In the genomic region with DNA sequence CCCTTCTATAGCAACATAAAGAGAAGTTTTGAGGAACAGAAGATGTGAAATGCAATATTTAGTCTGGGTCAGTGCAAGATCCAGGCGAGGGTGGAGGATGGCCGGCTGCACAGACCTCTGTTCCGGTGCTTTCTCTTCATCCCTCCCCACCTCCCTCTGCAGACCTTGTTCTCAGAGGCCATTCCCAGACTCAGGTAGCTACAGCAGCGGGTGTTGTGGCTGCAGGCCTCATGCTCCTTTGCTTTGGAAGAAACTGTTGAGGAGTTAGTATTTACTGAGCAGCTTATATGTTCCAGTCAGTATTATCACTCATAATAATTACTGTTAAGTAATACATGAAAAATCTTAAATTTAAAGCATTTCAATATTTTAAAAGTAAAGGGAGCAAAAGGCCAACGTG, we compare ENCODE assay signal across 17 cellular contexts. TPM values are rescaled to one million over a fixed set of nuclear protein-coding genes. Genes with fewer than 3 reads are reported as not detected.
A peak's percentile ranks its signal among the peaks of the same experiment; 100 is the strongest.
DNase-seq lines count a peak whose midpoint lies in the region; ATAC-seq and TF ChIP-seq lines count a peak whose summit lies in the region.
"Had no signal": no experiment of that assay in that cellular context is flagged by ENCODE, and none has a peak within 500 bp of the region (broad histone marks: within the 10 kb centered on the region; RNA-seq: fewer than 3 reads in every experiment).

No MANE protein-coding gene starts in this region.

- peak overlapping the region; percentile 90 to 93 for H3K4me3 Mint-ChIP-seq in activated T-cell treated with anti-CD3 and anti-CD28 coated beads, Interleukin-2, amount 50 U/mL, for 72 hours
- H3K4me3 Mint-ChIP-seq in stimulated activated naive CD8-positive, alpha-beta T cell treated with anti-CD3 and anti-CD28 coated beads, Interleukin-15, amount 100 ng/mL, for 72 hours = peak overlapping the region; percentile 88 to 91
- H3K4me3 Mint-ChIP-seq: H9 had no signal

- TF ChIP-seq CTCF in WI38 (IDR thresholded peaks at IDR 0.05; ENCODE audit: low read depth, low read length) (no peak), hepatocyte (IDR thresholded peaks at IDR 0.05; ENCODE audit: poor library complexity) (no peak), adrenal gland (IDR thresholded peaks at IDR 0.05) (no peak)

- no peak overlapping the region for H2AFZ ChIP-seq in hepatocyte
- H2AFZ ChIP-seq: parathyroid adenoma had no signal

- intact Hi-C loops in adrenal gland (cut with DNase I) = no loop called here

- H3K9me2 ChIP-seq in hepatocyte (replicated peaks; ENCODE audit: insufficient read depth) = no peaks in the 10 kb centered on the region

- H4K20me1 ChIP-seq in hepatocyte (ENCODE audit: insufficient read depth, poor library complexity, severe bottlenecking) = no peaks in the 10 kb centered on the region

- H3K27me3 Mint-ChIP-seq in activated T-cell treated with anti-CD3 and anti-CD28 coated beads, Interleukin-2, amount 50 U/mL, for 72 hours (ENCODE audit: low read depth) = no peaks in the 10 kb centered on the region
- H3K27me3 Mint-ChIP-seq in stimulated activated naive CD8-positive, alpha-beta T cell treated with anti-CD3 and anti-CD28 coated beads, Interleukin-15, amount 100 ng/mL, for 72 hours = no peaks in the 10 kb centered on the region

- peaks cover 68% of the 10 kb centered on the region for H3K4me1 Mint-ChIP-seq in activated T-cell treated with anti-CD3 and anti-CD28 coated beads, Interleukin-2, amount 50 U/mL, for 72 hours (ENCODE audit: low read depth)
- H3K4me1 Mint-ChIP-seq in stimulated activated naive CD8-positive, alpha-beta T cell treated with anti-CD3 and anti-CD28 coated beads, Interleukin-15, amount 100 ng/mL, for 72 hours = peaks cover 62% of the 10 kb centered on the region
- H3K4me1 Mint-ChIP-seq: H9 had no signal

- H3K9me3 ChIP-seq in hepatocyte (ENCODE audit: low read depth) = no peaks in the 10 kb centered on the region
- H3K9me3 ChIP-seq in adrenal gland (replicated peaks in 1 of 3) = no peaks in the 10 kb centered on the region
- H3K9me3 ChIP-seq: body of pancreas had no signal

- TF ChIP-seq POLR2A in adrenal gland (IDR thresholded peaks at IDR 0.05) = no peak

- H3K27ac Mint-ChIP-seq in activated T-cell treated with anti-CD3 and anti-CD28 coated beads, Interleukin-2, amount 50 U/mL, for 72 hours = peak overlapping the region; percentile 42
- H3K27ac Mint-ChIP-seq in stimulated activated naive CD8-positive, alpha-beta T cell treated with anti-CD3 and anti-CD28 coated beads, Interleukin-15, amount 100 ng/mL, for 72 hours = peak overlapping the region in 1 of 2 donors; percentile 71
- H3K27ac Mint-ChIP-seq: H9 had no signal

- H3K36me3 ChIP-seq in hepatocyte (replicated peaks; ENCODE audit: insufficient read depth, low read depth) (no peaks in the 10 kb centered on the region), adrenal gland (replicated peaks in 1 of 2) (peaks cover 0 to 8% of the 10 kb centered on the region in 2 donors)

- DNase-seq in activated T-cell treated with anti-CD3 and anti-CD28 coated beads, Interleukin-2, amount 50 U/mL, for 72 hours = no peak
- DNase-seq in activated T-cell treated with anti-CD3 and anti-CD28 coated beads, Interleukin-2, amount 50 U/mL, for 1 hour = no peak
- DNase-seq in hepatocyte (ENCODE audit: low spot score) (no peak), adrenal gland (no peak), NCI-H345 treated with DMSO at 0.1 percent for 48 hours (lab: John Stamatoyannopoulos, UW; ENCODE audit: unreplicated experiment) (no peak), H4 (ENCODE audit: low spot score) (no peak)
- no peak for DNase-seq in stimulated activated naive CD8-positive, alpha-beta T cell treated with anti-CD3 and anti-CD28 coated beads, Interleukin-15, amount 100 ng/mL, for 72 hours
- DNase-seq: activated CD4-positive, alpha-beta T cell treated with anti-CD3 and anti-CD28 coated beads, Interleukin-2, amount 50 U/mL, for 48 hours; body of pancreas; GF-D8; H9; NCI-H345; SHP77 treated with DMSO at 0.1 percent for 48 hours had no signal

- no peak for ATAC-seq in activated T-cell treated with anti-CD3 and anti-CD28 coated beads, Interleukin-2, amount 50 U/mL, for 72 hours (replicated peaks in 1 of 2)
- ATAC-seq in stimulated activated naive CD8-positive, alpha-beta T cell treated with anti-CD3 and anti-CD28 coated beads, Interleukin-15, amount 100 ng/mL, for 72 hours = no peak
- ATAC-seq: body of pancreas had no signal

- H3K4me2 ChIP-seq in hepatocyte = peak overlapping the region; percentile 71
- H3K4me2 ChIP-seq: KMS-11 had no signal

- WGBS in hepatocyte (ENCODE audit: low lambda C conversion rate, missing lambda C conversion rate) = 88% methylated on average over 5 of the region's 5 CpGs
- WGBS in adrenal gland, 4 donors = 54 to 66% (median 60%) methylated on average over 5 of the region's 5 CpGs

- H3K36me3 Mint-ChIP-seq in activated T-cell treated with anti-CD3 and anti-CD28 coated beads, Interleukin-2, amount 50 U/mL, for 72 hours (ENCODE audit: insufficient read depth in 2 of 2) = peaks cover 11 to 28% of the 10 kb centered on the region in 2 donors

- no peaks in the 10 kb centered on the region for H3K79me2 ChIP-seq in hepatocyte
- H3K79me2 ChIP-seq: parathyroid adenoma had no signal

- H3K27ac ChIP-seq in hepatocyte (no peak overlapping the region), adrenal gland (no peak overlapping the region)
- H3K27ac ChIP-seq: body of pancreas, KMS-11, parathyroid adenoma had no signal

- peak overlapping the region; percentile 75 for H3K4me3 ChIP-seq in WI38 (ENCODE audit: low read depth, low read length)
- no peak overlapping the region for H3K4me3 ChIP-seq in hepatocyte
- H3K4me3 ChIP-seq in adrenal gland = peak overlapping the region in 1 of 4 donors; percentile 81
- H3K4me3 ChIP-seq: body of pancreas had no signal

- H3K27me3 ChIP-seq in hepatocyte (no peaks in the 10 kb centered on the region), adrenal gland (no peaks in the 10 kb centered on the region)
- H3K27me3 ChIP-seq: body of pancreas had no signal

- no peaks in the 10 kb centered on the region for H3K4me1 ChIP-seq in hepatocyte (ENCODE audit: insufficient read depth)
- H3K4me1 ChIP-seq in adrenal gland (replicated peaks in 1 of 2) = peaks cover 5 to 29% of the 10 kb centered on the region in 2 donors

- H3K9me3 Mint-ChIP-seq in activated T-cell treated with anti-CD3 and anti-CD28 coated beads, Interleukin-2, amount 50 U/mL, for 72 hours = no peaks in the 10 kb centered on the region
- H3K9me3 Mint-ChIP-seq in stimulated activated naive CD8-positive, alpha-beta T cell treated with anti-CD3 and anti-CD28 coated beads, Interleukin-15, amount 100 ng/mL, for 72 hours = no peaks in the 10 kb centered on the region
- H3K9me3 Mint-ChIP-seq: H9 had no signal

RNA-seq across cellular contexts. Expression of a gene that starts 1.7 kb away (rescaled TPM):
- 10 to 100 TPM; 35.9 to 38.3 TPM for total RNA-seq in activated T-cell treated with anti-CD3 and anti-CD28 coated beads, Interleukin-2, amount 50 U/mL, for 72 hours
- total RNA-seq in hepatocyte (3.8 and 7.5 TPM in 2 replicates), adrenal gland (10 to 100 TPM; 29.8 to 52.9 (median 38.7) TPM)
- polyA plus RNA-seq in hepatocyte (3.9 and 4.3 TPM in 2 replicates), adrenal gland (10 to 100 TPM; 11.5 to 32.7 (median 15.9) TPM)
- 15.3 and 20.6 TPM in 2 replicates for total RNA-seq in H4 (2014; rRNA removed; shearing (Covaris generic))

RNA-seq across cellular contexts. Expression of a gene that starts 15.8 kb away (rescaled TPM):
- total RNA-seq in activated T-cell treated with anti-CD3 and anti-CD28 coated beads, Interleukin-2, amount 50 U/mL, for 72 hours = 10 to 100 TPM; 24.3 to 25.7 TPM
- 20.0 and 21.4 TPM in 2 replicates for total RNA-seq in hepatocyte
- polyA plus RNA-seq in hepatocyte = 14.9 and 17.9 TPM in 2 replicates
- 10 to 100 TPM; 11.4 to 52.0 (median 22.5) TPM for total RNA-seq in adrenal gland
- polyA plus RNA-seq in adrenal gland = 10 to 100 TPM; 18.4 to 38.5 (median 19.0) TPM
- 7.4 and 10.4 TPM in 2 replicates for total RNA-seq in H4 (2014; rRNA removed; shearing (Covaris generic))

RNA-seq across cellular contexts. Expression of a gene that starts 39.9 kb away (rescaled TPM):
- total RNA-seq in activated T-cell treated with anti-CD3 and anti-CD28 coated beads, Interleukin-2, amount 50 U/mL, for 72 hours = 10 to 100 TPM; 57.3 to 62.8 TPM
- total RNA-seq in hepatocyte (18.4 and 20.4 TPM in 2 replicates), adrenal gland (10 to 100 TPM; 26.3 to 52.9 (median 38.6) TPM)
- polyA plus RNA-seq in hepatocyte (10.9 and 12.9 TPM in 2 replicates), adrenal gland (10 to 100 TPM; 17.5 to 38.3 (median 21.9) TPM)
- total RNA-seq in H4 (2014; rRNA removed; shearing (Covaris generic)) = 26.6 and 29.0 TPM in 2 replicates

RNA-seq across cellular contexts. Expression of a gene that starts 58.1 kb away (rescaled TPM):
- total RNA-seq in activated T-cell treated with anti-CD3 and anti-CD28 coated beads, Interleukin-2, amount 50 U/mL, for 72 hours = under 1 TPM in 1 of 2 donors, not detected in 1; 0.10 TPM
- total RNA-seq in hepatocyte (0.60 and 0.84 TPM in 2 replicates), adrenal gland (not detected)
- polyA plus RNA-seq in hepatocyte (0.15 and 0.59 TPM in 2 replicates), adrenal gland (not detected)
- not detected in 2 replicates for total RNA-seq in H4 (2014; rRNA removed; shearing (Covaris generic))
- total RNA-seq: body of pancreas, kidney epithelial cell had no signal

RNA-seq across cellular contexts. Expression of a gene that starts 59.1 kb away (rescaled TPM):
- 10 to 100 TPM; 25.7 to 33.5 TPM for total RNA-seq in activated T-cell treated with anti-CD3 and anti-CD28 coated beads, Interleukin-2, amount 50 U/mL, for 72 hours
- total RNA-seq in hepatocyte (12.8 and 17.3 TPM in 2 replicates), adrenal gland (10 to 100 TPM; 12.8 to 29.8 (median 20.2) TPM)
- polyA plus RNA-seq in hepatocyte (8.2 and 10.6 TPM in 2 replicates), adrenal gland (10 to 100 TPM in 2 of 3 donors, 1 to 10 TPM in 1; 9.6 to 24.5 (median 11.1) TPM)
- 3.6 and 6.2 TPM in 2 replicates for total RNA-seq in H4 (2014; rRNA removed; shearing (Covaris generic))
